ENCODE assay signal across 35 cellular contexts in genomic region chr16:12242516-12242915, GRCh38.
"Had no signal": no experiment of that assay in that cellular context is flagged by ENCODE, and none has a peak within 500 bp of the region (broad histone marks: within the 10 kb centered on the region; RNA-seq: fewer than 3 reads in every experiment).

No MANE protein-coding gene starts in this region.

- H3K27ac Mint-ChIP-seq: activated CD4-positive, alpha-beta memory T cell treated with anti-CD3 and anti-CD28 coated beads, Interleukin-2, amount 10 ng/mL, durations not matched to agents 7 days and 5 days; activated CD4-positive, alpha-beta T cell treated with anti-CD3 and anti-CD28 coated beads for 36 hours; activated CD4-positive, alpha-beta T cell treated with anti-CD3 and anti-CD28 coated beads, Interleukin-2, amount 10 ng/mL, durations not matched to agents 7 days and 5 days; activated CD8-positive, alpha-beta memory T cell treated with anti-CD3 and anti-CD28 coated beads, Interleukin-2, amount 10 ng/mL, durations not matched to agents 7 days and 5 days; activated CD8-positive, alpha-beta T cell treated with anti-CD3 and anti-CD28 coated beads, Interleukin-2, amount 10 ng/mL, durations not matched to agents 7 days and 5 days; activated naive CD4-positive, alpha-beta T cell treated with anti-CD3 and anti-CD28 coated beads for 36 hours; activated naive CD8-positive, alpha-beta T cell treated with anti-CD3 and anti-CD28 coated beads for 36 hours; activated T-cell treated with anti-CD3 and anti-CD28 coated beads, Interleukin-2, amount 50 U/mL, for 24 hours; activated T-cell treated with anti-CD3 and anti-CD28 coated beads, Interleukin-2, amount 50 U/mL, for 72 hours; activated T-helper 1 cell treated with anti-CD3 and anti-CD28 coated beads, Interleukin-12 subunit alpha, Interleukin-12 subunit beta, Interleukin-2, Interleukin-4 antibody, amounts not matched to agents 30 ng/mL and 10 ng/mL and 1 ng/mL, durations not matched to agents 14 hours and 24 hours and 36 hours; activated T-helper 17 cell treated with anti-CD3 and anti-CD28 coated beads, Interleukin-2, amount 50 U/mL, for 72 hours; T-helper 1 cell treated with Interleukin-12 subunit alpha and Interleukin-12 subunit beta and Interleukin-4 antibody, amounts not matched to agents 30 μg/mL and 1 μg/mL, for 36 hours; T-helper 2 cell treated with Interferon-gamma antibody and Interleukin-4, amounts not matched to agents 5 μg/mL and 100 μg/mL, for 36 hours; WTC11 had no signal

- H3K4me1 ChIP-seq: breast epithelium had no signal

- DNase-seq: activated CD4-positive, alpha-beta memory T cell treated with anti-CD3 and anti-CD28 coated beads, Interleukin-2, amount 10 ng/mL, durations not matched to agents 7 days and 5 days; activated CD4-positive, alpha-beta T cell treated with anti-CD3 and anti-CD28 coated beads for 1 hour; activated CD4-positive, alpha-beta T cell treated with anti-CD3 and anti-CD28 coated beads for 36 hours; activated CD4-positive, alpha-beta T cell treated with anti-CD3 and anti-CD28 coated beads for 48 hours; activated CD4-positive, alpha-beta T cell treated with anti-CD3 and anti-CD28 coated beads, Interleukin-2, amount 10 ng/mL, durations not matched to agents 7 days and 5 days; activated CD4-positive, alpha-beta T cell treated with anti-CD3 and anti-CD28 coated beads, Interleukin-2, amount 50 U/mL, for 48 hours; activated CD4-positive, CD25-positive, alpha-beta regulatory T cell; activated CD8-positive, alpha-beta memory T cell treated with anti-CD3 and anti-CD28 coated beads for 24 hours; activated CD8-positive, alpha-beta memory T cell treated with anti-CD3 and anti-CD28 coated beads, Interleukin-2, amount 10 ng/mL, durations not matched to agents 7 days and 5 days; activated CD8-positive, alpha-beta memory T cell treated with anti-CD3 and anti-CD28 coated beads, Interleukin-2, amount 50 U/mL, for 48 hours; activated CD8-positive, alpha-beta T cell treated with anti-CD3 and anti-CD28 coated beads, Interleukin-2, amount 10 ng/mL, durations not matched to agents 7 days and 5 days; activated effector memory CD4-positive, alpha-beta T cell treated with anti-CD3 and anti-CD28 coated beads, Interleukin-2, amount 50 U/mL, for 16 hours; activated gamma-delta T cell treated with Interleukin-2 at 50 U/mL for 16 hours; activated naive CD4-positive, alpha-beta T cell; activated naive CD4-positive, alpha-beta T cell treated with anti-CD3 and anti-CD28 coated beads for 36 hours; activated naive CD4-positive, alpha-beta T cell treated with anti-CD3 and anti-CD28 coated beads, Interleukin-2, amount 50 U/mL, for 16 hours; activated naive CD8-positive, alpha-beta T cell treated with anti-CD3 and anti-CD28 coated beads for 36 hours; activated T-cell treated with anti-CD3 and anti-CD28 coated beads, Interleukin-2, amount 50 U/mL, for 24 hours; activated T-cell treated with anti-CD3 and anti-CD28 coated beads, Interleukin-2, amount 50 U/mL, for 72 hours; anterior cingulate cortex; body of pancreas; brain microvascular endothelial cell; central memory CD4-positive, alpha-beta T cell; T-helper 1 cell; T-helper 2 cell; T-helper 9 cell; WERI-Rb-1 had no signal

- H3K36me3 ChIP-seq: brain microvascular endothelial cell, breast epithelium, WERI-Rb-1 had no signal

- H3K4me3 ChIP-seq: body of pancreas, breast epithelium had no signal

- H3K9me3 Mint-ChIP-seq: activated CD4-positive, alpha-beta memory T cell treated with anti-CD3 and anti-CD28 coated beads, Interleukin-2, amount 10 ng/mL, durations not matched to agents 7 days and 5 days; activated CD4-positive, alpha-beta T cell treated with anti-CD3 and anti-CD28 coated beads, Interleukin-2, amount 10 ng/mL, durations not matched to agents 7 days and 5 days; activated naive CD4-positive, alpha-beta T cell treated with anti-CD3 and anti-CD28 coated beads for 36 hours; activated naive CD4-positive, alpha-beta T cell treated with anti-CD3 and anti-CD28 coated beads, Interleukin-2, amount 50 U/mL, for 72 hours; activated naive CD8-positive, alpha-beta T cell treated with anti-CD3 and anti-CD28 coated beads for 36 hours; activated T-cell treated with anti-CD3 and anti-CD28 coated beads, Interleukin-2, amount 50 U/mL, for 24 hours; activated T-cell treated with anti-CD3 and anti-CD28 coated beads, Interleukin-2, amount 50 U/mL, for 72 hours; activated T-helper 1 cell treated with anti-CD3 and anti-CD28 coated beads, Interleukin-12 subunit alpha, Interleukin-12 subunit beta, Interleukin-2, Interleukin-4 antibody, amounts not matched to agents 30 ng/mL and 10 ng/mL and 1 ng/mL, durations not matched to agents 14 hours and 24 hours and 36 hours; activated T-helper 17 cell treated with anti-CD3 and anti-CD28 coated beads, Interleukin-2, amount 50 U/mL, for 72 hours; T-helper 1 cell treated with Interleukin-12 subunit alpha and Interleukin-12 subunit beta and Interleukin-4 antibody, amounts not matched to agents 30 μg/mL and 1 μg/mL, for 36 hours; T-helper 2 cell treated with Interferon-gamma antibody and Interleukin-4, amounts not matched to agents 5 μg/mL and 100 μg/mL, for 36 hours had no signal

- H3K27me3 ChIP-seq: body of pancreas, brain microvascular endothelial cell, breast epithelium had no signal

- ATAC-seq: activated CD4-positive, alpha-beta T cell treated with anti-CD3 and anti-CD28 coated beads for 36 hours; activated CD4-positive, CD25-positive, alpha-beta regulatory T cell treated with anti-CD3 and anti-CD28 coated beads, Interleukin-2, amount 50 U/mL, for 24 hours; activated CD8-positive, alpha-beta memory T cell treated with anti-CD3 and anti-CD28 coated beads, Interleukin-2, amount 10 ng/mL, durations not matched to agents 7 days and 5 days; activated CD8-positive, alpha-beta T cell treated with anti-CD3 and anti-CD28 coated beads, Interleukin-2, amount 10 ng/mL, durations not matched to agents 7 days and 5 days; activated naive CD4-positive, alpha-beta T cell treated with anti-CD3 and anti-CD28 coated beads, Interleukin-2, amount 50 U/mL, for 72 hours; activated T-cell treated with anti-CD3 and anti-CD28 coated beads, Interleukin-2, amount 50 U/mL, for 72 hours; activated T-helper 17 cell treated with anti-CD3 and anti-CD28 coated beads, Interleukin-2, amount 50 U/mL, for 72 hours; body of pancreas; WTC11 had no signal

- H3K27me3 Mint-ChIP-seq: activated CD4-positive, alpha-beta memory T cell treated with anti-CD3 and anti-CD28 coated beads, Interleukin-2, amount 10 ng/mL, durations not matched to agents 7 days and 5 days; activated CD4-positive, alpha-beta T cell treated with anti-CD3 and anti-CD28 coated beads for 36 hours; activated CD4-positive, alpha-beta T cell treated with anti-CD3 and anti-CD28 coated beads, Interleukin-2, amount 10 ng/mL, durations not matched to agents 7 days and 5 days; activated CD8-positive, alpha-beta memory T cell treated with anti-CD3 and anti-CD28 coated beads, Interleukin-2, amount 10 ng/mL, durations not matched to agents 7 days and 5 days; activated naive CD8-positive, alpha-beta T cell treated with anti-CD3 and anti-CD28 coated beads for 36 hours; activated T-cell treated with anti-CD3 and anti-CD28 coated beads, Interleukin-2, amount 50 U/mL, for 24 hours; activated T-helper 17 cell treated with anti-CD3 and anti-CD28 coated beads, Interleukin-2, amount 50 U/mL, for 72 hours had no signal

- H3K27ac ChIP-seq: body of pancreas, brain microvascular endothelial cell, breast epithelium, WERI-Rb-1 had no signal

- H3K36me3 Mint-ChIP-seq: activated CD8-positive, alpha-beta memory T cell treated with anti-CD3 and anti-CD28 coated beads, Interleukin-2, amount 10 ng/mL, durations not matched to agents 7 days and 5 days; activated naive CD4-positive, alpha-beta T cell treated with anti-CD3 and anti-CD28 coated beads, Interleukin-2, amount 50 U/mL, for 72 hours had no signal

- H3K4me1 Mint-ChIP-seq: activated CD4-positive, alpha-beta memory T cell treated with anti-CD3 and anti-CD28 coated beads, Interleukin-2, amount 10 ng/mL, durations not matched to agents 7 days and 5 days; activated CD4-positive, alpha-beta T cell treated with anti-CD3 and anti-CD28 coated beads for 36 hours; activated CD4-positive, alpha-beta T cell treated with anti-CD3 and anti-CD28 coated beads, Interleukin-2, amount 10 ng/mL, durations not matched to agents 7 days and 5 days; activated CD8-positive, alpha-beta memory T cell treated with anti-CD3 and anti-CD28 coated beads, Interleukin-2, amount 10 ng/mL, durations not matched to agents 7 days and 5 days; activated naive CD8-positive, alpha-beta T cell treated with anti-CD3 and anti-CD28 coated beads for 36 hours; activated T-helper 17 cell treated with anti-CD3 and anti-CD28 coated beads, Interleukin-2, amount 50 U/mL, for 72 hours; WTC11 had no signal

- H3K9me3 ChIP-seq: body of pancreas, breast epithelium had no signal

- H3K4me3 Mint-ChIP-seq: activated CD4-positive, alpha-beta memory T cell treated with anti-CD3 and anti-CD28 coated beads, Interleukin-2, amount 10 ng/mL, durations not matched to agents 7 days and 5 days; activated CD4-positive, alpha-beta T cell treated with anti-CD3 and anti-CD28 coated beads for 36 hours; activated CD4-positive, alpha-beta T cell treated with anti-CD3 and anti-CD28 coated beads, Interleukin-2, amount 10 ng/mL, durations not matched to agents 7 days and 5 days; activated CD8-positive, alpha-beta memory T cell treated with anti-CD3 and anti-CD28 coated beads, Interleukin-2, amount 10 ng/mL, durations not matched to agents 7 days and 5 days; activated CD8-positive, alpha-beta T cell treated with anti-CD3 and anti-CD28 coated beads, Interleukin-2, amount 10 ng/mL, durations not matched to agents 7 days and 5 days; activated naive CD4-positive, alpha-beta T cell treated with anti-CD3 and anti-CD28 coated beads for 36 hours; activated naive CD8-positive, alpha-beta T cell treated with anti-CD3 and anti-CD28 coated beads for 36 hours; activated T-cell treated with anti-CD3 and anti-CD28 coated beads, Interleukin-2, amount 50 U/mL, for 24 hours; activated T-cell treated with anti-CD3 and anti-CD28 coated beads, Interleukin-2, amount 50 U/mL, for 72 hours; activated T-helper 1 cell treated with anti-CD3 and anti-CD28 coated beads, Interleukin-12 subunit alpha, Interleukin-12 subunit beta, Interleukin-2, Interleukin-4 antibody, amounts not matched to agents 30 ng/mL and 10 ng/mL and 1 ng/mL, durations not matched to agents 14 hours and 24 hours and 36 hours; activated T-helper 17 cell treated with anti-CD3 and anti-CD28 coated beads, Interleukin-2, amount 50 U/mL, for 72 hours; T-helper 1 cell treated with Interleukin-12 subunit alpha and Interleukin-12 subunit beta and Interleukin-4 antibody, amounts not matched to agents 30 μg/mL and 1 μg/mL, for 36 hours; T-helper 2 cell treated with Interferon-gamma antibody and Interleukin-4, amounts not matched to agents 5 μg/mL and 100 μg/mL, for 36 hours; WTC11 had no signal
